8 cellular contexts compared by ENCODE assay signal in the genomic region with DNA sequence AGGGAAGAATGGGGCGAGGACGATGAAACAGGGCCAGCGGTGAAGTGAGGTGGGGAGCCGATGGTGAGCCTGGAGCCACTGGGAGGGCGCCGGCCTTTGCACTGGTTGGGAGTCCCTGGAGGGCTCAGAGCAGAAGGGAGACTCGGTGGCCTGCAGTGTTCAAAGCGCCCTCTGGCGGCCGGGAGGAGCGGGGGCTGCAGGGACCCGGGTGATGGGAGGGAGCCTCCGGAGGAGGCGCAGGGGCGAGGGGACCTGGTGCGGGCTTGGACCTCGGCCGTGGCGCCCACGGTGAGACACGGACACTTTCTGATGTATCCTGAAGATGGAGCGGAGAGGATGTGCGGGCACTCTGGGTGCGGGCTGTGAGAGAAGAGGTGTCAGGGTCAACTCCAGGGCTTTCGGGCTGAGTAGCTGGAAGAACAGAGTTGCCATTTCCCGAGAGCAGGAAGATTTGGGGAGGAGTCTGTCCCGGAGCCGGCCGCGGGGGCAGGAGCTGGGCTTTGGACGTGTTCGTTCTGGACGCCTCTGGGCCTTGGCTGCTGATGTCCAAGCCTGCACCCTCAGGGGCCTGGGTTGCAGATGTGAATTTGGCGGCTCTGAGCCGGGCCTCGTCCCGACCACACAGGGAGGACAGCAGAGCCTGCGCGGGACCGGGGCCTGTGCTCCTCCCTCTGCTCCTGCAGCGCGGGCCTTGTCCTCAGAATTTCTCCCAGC. TPM values are rescaled to one million over a fixed set of nuclear protein-coding genes. Genes with fewer than 3 reads are reported as not detected.
A peak's percentile ranks its signal among the peaks of the same experiment; 100 is the strongest.
DNase-seq lines count a peak whose midpoint lies in the region; ATAC-seq lines count a peak whose summit lies in the region.
"Had no signal": no experiment of that assay in that cellular context is flagged by ENCODE, and none has a peak within 500 bp of the region (broad histone marks: within the 10 kb centered on the region; RNA-seq: fewer than 3 reads in every experiment).

No MANE protein-coding gene starts in this region.

- H3K4me3 Mint-ChIP-seq in activated CD4-positive, alpha-beta memory T cell treated with anti-CD3 and anti-CD28 coated beads, Interleukin-2, amount 10 ng/mL, durations not matched to agents 7 days and 5 days, result no peak overlapping the region
- no peak overlapping the region for H3K4me3 Mint-ChIP-seq in effector memory CD8-positive, alpha-beta T cell
- peak overlapping the region in 2 of 10 donors; percentile 51 to 59 for H3K4me3 Mint-ChIP-seq in naive thymus-derived CD4-positive, alpha-beta T cell

- intact Hi-C loops in naive thymus-derived CD4-positive, alpha-beta T cell (cut with micrococcal nuclease), result loop anchor here in 1 of 2 donors (2.0 kb wide), 1 partner anchor 511 kb away; no protein-coding TSS in a partner anchor

- no peak overlapping the region for H3K27ac Mint-ChIP-seq in activated CD4-positive, alpha-beta memory T cell treated with anti-CD3 and anti-CD28 coated beads, Interleukin-2, amount 10 ng/mL, durations not matched to agents 7 days and 5 days
- no peak overlapping the region for H3K27ac Mint-ChIP-seq in effector memory CD8-positive, alpha-beta T cell
- no peak overlapping the region for H3K27ac Mint-ChIP-seq in naive thymus-derived CD4-positive, alpha-beta T cell

- H3K36me3 ChIP-seq in naive thymus-derived CD4-positive, alpha-beta T cell (ENCODE audit: control insufficient read depth in 2 of 3, insufficient read depth in 3 of 3, low read length in 3 of 3), result no peaks in the 10 kb centered on the region

- H3K27me3 Mint-ChIP-seq in activated CD4-positive, alpha-beta memory T cell treated with anti-CD3 and anti-CD28 coated beads, Interleukin-2, amount 10 ng/mL, durations not matched to agents 7 days and 5 days, result peaks cover 11% of the 10 kb centered on the region
- peaks cover 0 to 6% of the 10 kb centered on the region in 2 donors for H3K27me3 Mint-ChIP-seq in effector memory CD8-positive, alpha-beta T cell
- H3K27me3 Mint-ChIP-seq in naive thymus-derived CD4-positive, alpha-beta T cell, result peaks cover 0 to 4% (median 0%) of the 10 kb centered on the region in 5 donors

- no peak overlapping the region for H3K27ac ChIP-seq in naive thymus-derived CD4-positive, alpha-beta T cell (ENCODE audit: low read depth, low read length)
- H3K27ac ChIP-seq: epithelial cell of prostate had no signal

- CTCF ChIA-PET in activated CD4-positive, alpha-beta memory T cell treated with anti-CD3 and anti-CD28 coated beads, Interleukin-2, amount 10 ng/mL, durations not matched to agents 7 days and 5 days (lab: Charles Lee), result interaction anchor here (1.0 to 9.2 kb wide), 5 partner anchors 10 to 46 kb away, joined by 3 to 229 read pairs (median 5); no protein-coding TSS in a partner anchor
- CTCF ChIA-PET in naive thymus-derived CD4-positive, alpha-beta T cell (lab: Charles Lee), result interaction anchor here (1.0 to 1.8 kb wide), 5 partner anchors 8 to 111 kb away, joined by 3 to 8 read pairs (median 4); no protein-coding TSS in a partner anchor

- H3K4me1 Mint-ChIP-seq in activated CD4-positive, alpha-beta memory T cell treated with anti-CD3 and anti-CD28 coated beads, Interleukin-2, amount 10 ng/mL, durations not matched to agents 7 days and 5 days, result peaks cover 7% of the 10 kb centered on the region
- peaks cover 2 to 9% of the 10 kb centered on the region in 2 donors for H3K4me1 Mint-ChIP-seq in effector memory CD8-positive, alpha-beta T cell (ENCODE audit: low read depth in 2 of 2)
- H3K4me1 Mint-ChIP-seq in naive thymus-derived CD4-positive, alpha-beta T cell, result peaks cover 0 to 9% (median 8%) of the 10 kb centered on the region in 7 donors

- ATAC-seq in GM21423 (IDR thresholded peaks at IDR 0.05; ENCODE audit: unreplicated experiment), result peak; percentile 52
- peak; percentile 89 for ATAC-seq in effector memory CD8-positive, alpha-beta T cell (replicated peaks)
- peak; percentile 89 for ATAC-seq in naive thymus-derived CD4-positive, alpha-beta T cell

- no peaks in the 10 kb centered on the region for H3K36me3 Mint-ChIP-seq in activated CD4-positive, alpha-beta memory T cell treated with anti-CD3 and anti-CD28 coated beads, Interleukin-2, amount 10 ng/mL, durations not matched to agents 7 days and 5 days (ENCODE audit: low read depth)
- peaks cover 2% of the 10 kb centered on the region for H3K36me3 Mint-ChIP-seq in effector memory CD8-positive, alpha-beta T cell (ENCODE audit: insufficient read depth)
- H3K36me3 Mint-ChIP-seq in naive thymus-derived CD4-positive, alpha-beta T cell, result no peaks in the 10 kb centered on the region

- peak; percentile 94 for DNase-seq in NCI-H510A treated with DMSO at 0.1 percent for 48 hours (lab: John Stamatoyannopoulos, UW)
- peak; percentile 65 for DNase-seq in activated CD4-positive, alpha-beta memory T cell treated with anti-CD3 and anti-CD28 coated beads, Interleukin-2, amount 10 ng/mL, durations not matched to agents 7 days and 5 days
- DNase-seq in effector memory CD8-positive, alpha-beta T cell, result peak; percentile 49 to 73 (median 71)
- peak; percentile 10 to 84 (median 66) for DNase-seq in naive thymus-derived CD4-positive, alpha-beta T cell
- DNase-seq in stimulated activated naive CD4-positive, alpha-beta T cell (lab: John Stamatoyannopoulos, UW), result peak in 5 of 6 experiments; percentile 26 to 68 (median 65)
- DNase-seq in DMS79 treated with DMSO at 0.1 percent for 48 hours (lab: John Stamatoyannopoulos, UW), result no peak

- no peaks in the 10 kb centered on the region for H3K27me3 ChIP-seq in naive thymus-derived CD4-positive, alpha-beta T cell (ENCODE audit: control insufficient read depth in 2 of 2, insufficient read depth in 2 of 2, low read length in 2 of 2)

- H3K4me1 ChIP-seq in naive thymus-derived CD4-positive, alpha-beta T cell (ENCODE audit: control insufficient read depth in 2 of 2, insufficient read depth in 2 of 2, low read length in 2 of 2), result no peaks in the 10 kb centered on the region

- POLR2A ChIA-PET in activated CD4-positive, alpha-beta memory T cell treated with anti-CD3 and anti-CD28 coated beads, Interleukin-2, amount 10 ng/mL, durations not matched to agents 7 days and 5 days (lab: Charles Lee), result no interaction called here
- POLR2A ChIA-PET in naive thymus-derived CD4-positive, alpha-beta T cell (lab: Charles Lee), result no interaction called here

- no peaks in the 10 kb centered on the region for H3K9me3 Mint-ChIP-seq in activated CD4-positive, alpha-beta memory T cell treated with anti-CD3 and anti-CD28 coated beads, Interleukin-2, amount 10 ng/mL, durations not matched to agents 7 days and 5 days
- no peaks in the 10 kb centered on the region for H3K9me3 Mint-ChIP-seq in effector memory CD8-positive, alpha-beta T cell
- H3K9me3 Mint-ChIP-seq in naive thymus-derived CD4-positive, alpha-beta T cell, result peaks cover 0 to 2% (median 0%) of the 10 kb centered on the region in 11 donors

- no peak overlapping the region for H3K4me3 ChIP-seq in naive thymus-derived CD4-positive, alpha-beta T cell (ENCODE audit: low read length)

- H3K9me3 ChIP-seq in naive thymus-derived CD4-positive, alpha-beta T cell (ENCODE audit: control insufficient read depth in 2 of 3, low read length in 3 of 3), result no peaks in the 10 kb centered on the region

RNA-seq across cellular contexts. Expression of gene HEYL, which starts 29.7 kb away (rescaled TPM):
- total RNA-seq in activated CD4-positive, alpha-beta memory T cell treated with anti-CD3 and anti-CD28 coated beads, Interleukin-2, amount 10 ng/mL, durations not matched to agents 7 days and 5 days, result not detected
- total RNA-seq in naive thymus-derived CD4-positive, alpha-beta T cell, result under 1 TPM in 2 of 5 experiments, not detected in 3; 0.08 to 0.16 TPM
- polyA plus RNA-seq in naive thymus-derived CD4-positive, alpha-beta T cell, result under 1 TPM in 1 of 2 donors, not detected in 1; 0.18 TPM

RNA-seq across cellular contexts. Expression of gene PABPC4, which starts 33.2 kb away (rescaled TPM):
- 100 to 1,000 TPM; 159 to 161 TPM for total RNA-seq in activated CD4-positive, alpha-beta memory T cell treated with anti-CD3 and anti-CD28 coated beads, Interleukin-2, amount 10 ng/mL, durations not matched to agents 7 days and 5 days
- 100 to 1,000 TPM; 194 to 344 (median 278) TPM for total RNA-seq in naive thymus-derived CD4-positive, alpha-beta T cell
- 10 to 100 TPM; 39.9 to 41.6 TPM for polyA plus RNA-seq in naive thymus-derived CD4-positive, alpha-beta T cell
